Comparison of ENCODE assay signal across 18 cellular contexts in genomic region chr9:101165131-101165530, GRCh38.
"Had no signal": no experiment of that assay in that cellular context is flagged by ENCODE, and none has a peak within 500 bp of the region (broad histone marks: within the 10 kb centered on the region; RNA-seq: fewer than 3 reads in every experiment).

No MANE protein-coding gene starts in this region.

- H3K27ac ChIP-seq: epithelial cell of prostate, foreskin keratinocyte, left ventricle myocardium inferior, lower lobe of right lung, neutrophil, sigmoid colon, skin epidermis, thoracic aorta, transverse colon had no signal

- DNase-seq: effector memory CD8-positive, alpha-beta T cell; foreskin keratinocyte; immature natural killer cell; left cardiac atrium; left ventricle myocardium inferior; lower lobe of right lung; natural killer cell; posterior cingulate gyrus; sigmoid colon; stimulated activated CD4-positive, alpha-beta T cell treated with anti-CD3 and anti-CD28 coated beads, Interleukin-2, amount 100 ng/mL, for 24 hours; stimulated activated CD4-positive, alpha-beta T cell treated with anti-CD3 and anti-CD28 coated beads, Interleukin-4, amount 100 ng/mL, for 4 hours; stimulated activated naive B cell treated with anti-CD40 and anti-IgM and Interleukin-4, amounts not matched to agents 10 μg/mL and 1 μg/mL and 100 μg/mL, for 72 hours; stimulated activated naive CD8-positive, alpha-beta T cell treated with anti-CD3 and anti-CD28 coated beads, Interleukin-15, amount 100 ng/mL, for 72 hours; transverse colon had no signal

- ATAC-seq: effector memory CD8-positive, alpha-beta T cell; foreskin keratinocyte; left cardiac atrium; lower lobe of right lung; natural killer cell; stimulated activated naive B cell treated with anti-CD40 and anti-IgM and Interleukin-4, amounts not matched to agents 10 μg/mL and 1 μg/mL and 100 μg/mL, for 72 hours; stimulated activated naive CD8-positive, alpha-beta T cell treated with anti-CD3 and anti-CD28 coated beads, Interleukin-15, amount 100 ng/mL, for 72 hours had no signal
